8 cellular contexts compared by ENCODE assay signal in genomic region chr1:201020040-201020591, GRCh38. TPM values are rescaled to one million over a fixed set of nuclear protein-coding genes. Genes with fewer than 3 reads are reported as not detected.
DNase-seq lines count a peak whose midpoint lies in the region; ATAC-seq and TF ChIP-seq lines count a peak whose summit lies in the region.

No MANE protein-coding gene starts in this region.

- ATAC-seq in DND-41 (ENCODE audit: insufficient read depth, low read depth), result no peak
- ATAC-seq in activated T-cell treated with anti-CD3 and anti-CD28 coated beads, Interleukin-2, amount 50 U/mL, for 4 hours, result no peak

- peak overlapping the region in 1 of 2 experiments; percentile 27; a peak in 1 of 4 replicates for H3K4me3 ChIP-seq in DND-41 (ENCODE audit: low read depth in 1 of 2, low read length in 2 of 2)

- H3K27me3 ChIP-seq in DND-41 (ENCODE audit: insufficient read depth, low read length, poor library complexity), result no peaks in the 10 kb centered on the region

- H3K79me2 ChIP-seq in DND-41 (ENCODE audit: insufficient read depth, low read length), result peaks cover 77% of the 10 kb centered on the region

- H3K27ac ChIP-seq in DND-41 (ENCODE audit: low read length), result peak overlapping the region; percentile 90

- H3K36me3 Mint-ChIP-seq in activated T-cell treated with anti-CD3 and anti-CD28 coated beads, Interleukin-2, amount 50 U/mL, for 4 hours (ENCODE audit: insufficient read depth), result peaks cover 7% of the 10 kb centered on the region

- H3K4me1 Mint-ChIP-seq in activated T-cell treated with anti-CD3 and anti-CD28 coated beads, Interleukin-2, amount 50 U/mL, for 4 hours (ENCODE audit: low read depth), result peaks cover 79% of the 10 kb centered on the region

- no peaks in the 10 kb centered on the region for H3K36me3 ChIP-seq in DND-41 (ENCODE audit: insufficient read depth, low read length)

- H3K9ac ChIP-seq in DND-41 (ENCODE audit: low read depth, low read length), result peak overlapping the region; percentile 64

- H3K27me3 Mint-ChIP-seq in activated T-cell treated with anti-CD3 and anti-CD28 coated beads, Interleukin-2, amount 50 U/mL, for 4 hours (ENCODE audit: low read depth), result no peaks in the 10 kb centered on the region

- DNase-seq in DND-41 (peak; percentile 45), M059J (ENCODE audit: low read depth) (peak; percentile 15), medulla oblongata (ENCODE audit: extremely low spot score) (peak; percentile 19), NCI-H2227 (lab: John Stamatoyannopoulos, UW; ENCODE audit: unreplicated experiment) (no peak), SW 1271 (lab: John Stamatoyannopoulos, UW) (no peak), iPS-NIHi11 (ENCODE audit: low spot score) (no peak), DMS79 treated with DMSO at 0.1 percent for 48 hours (lab: John Stamatoyannopoulos, UW) (no peak)
- no peak for DNase-seq in activated T-cell treated with anti-CD3 and anti-CD28 coated beads, Interleukin-2, amount 50 U/mL, for 4 hours

- TF ChIP-seq CTCF in DND-41 (IDR thresholded peaks at IDR 0.05; ENCODE audit: borderline replicate concordance, extremely low read depth, low read length, poor library complexity, severe bottlenecking), result no peak

- H3K4me1 ChIP-seq in DND-41 (ENCODE audit: insufficient read depth, low read length), result peaks cover 77% of the 10 kb centered on the region

- peak overlapping the region; percentile 72 for H3K4me2 ChIP-seq in DND-41 (ENCODE audit: insufficient read depth, low read length)

- peaks cover 28% of the 10 kb centered on the region for H4K20me1 ChIP-seq in DND-41 (ENCODE audit: insufficient read depth, low read length)

- peak overlapping the region; percentile 96 for H3K4me3 Mint-ChIP-seq in activated T-cell treated with anti-CD3 and anti-CD28 coated beads, Interleukin-2, amount 50 U/mL, for 4 hours

- no peak overlapping the region for H2AFZ ChIP-seq in DND-41 (ENCODE audit: low read depth, low read length)

- no peaks in the 10 kb centered on the region for H3K9me3 ChIP-seq in DND-41 (ENCODE audit: insufficient read depth, low read length, severe bottlenecking)

- no peaks in the 10 kb centered on the region for H3K9me3 Mint-ChIP-seq in activated T-cell treated with anti-CD3 and anti-CD28 coated beads, Interleukin-2, amount 50 U/mL, for 4 hours

RNA-seq across cellular contexts. Expression of gene KIF21B, which starts 3.4 kb away (rescaled TPM):
- 0.52 and 1.2 TPM in 2 replicates for total RNA-seq in M059J (2014; rRNA removed; shearing (Covaris generic))
- total RNA-seq in activated T-cell treated with anti-CD3 and anti-CD28 coated beads, Interleukin-2, amount 50 U/mL, for 4 hours, result 10 to 100 TPM; 24.2 to 36.3 (median 30.3) TPM

Comparison
In these comparisons a context has a peak if more than half of its experiments do, and no peak if none do; other contexts are left out.
1. DNase-seq: peak in DND-41 (single experiment), M059J (single experiment) and medulla oblongata (single experiment); none in activated T-cell treated with anti-CD3 and anti-CD28 coated beads, Interleukin-2, amount 50 U/mL, for 4 hours (single experiment), NCI-H2227 (single experiment), SW 1271 (0 of 2), iPS-NIHi11 (single experiment) and DMS79 treated with DMSO at 0.1 percent for 48 hours (single experiment).
2. RNA of gene KIF21B, which starts 3.4 kb away (total RNA-seq): 24.2 to 36.3 TPM in activated T-cell treated with anti-CD3 and anti-CD28 coated beads, Interleukin-2, amount 50 U/mL, for 4 hours; 0.52 to 1.2 TPM in M059J; every median in the first group is over 10 times any median in the second.